ENCODE assay signal across 7 cellular contexts in the genomic region with DNA sequence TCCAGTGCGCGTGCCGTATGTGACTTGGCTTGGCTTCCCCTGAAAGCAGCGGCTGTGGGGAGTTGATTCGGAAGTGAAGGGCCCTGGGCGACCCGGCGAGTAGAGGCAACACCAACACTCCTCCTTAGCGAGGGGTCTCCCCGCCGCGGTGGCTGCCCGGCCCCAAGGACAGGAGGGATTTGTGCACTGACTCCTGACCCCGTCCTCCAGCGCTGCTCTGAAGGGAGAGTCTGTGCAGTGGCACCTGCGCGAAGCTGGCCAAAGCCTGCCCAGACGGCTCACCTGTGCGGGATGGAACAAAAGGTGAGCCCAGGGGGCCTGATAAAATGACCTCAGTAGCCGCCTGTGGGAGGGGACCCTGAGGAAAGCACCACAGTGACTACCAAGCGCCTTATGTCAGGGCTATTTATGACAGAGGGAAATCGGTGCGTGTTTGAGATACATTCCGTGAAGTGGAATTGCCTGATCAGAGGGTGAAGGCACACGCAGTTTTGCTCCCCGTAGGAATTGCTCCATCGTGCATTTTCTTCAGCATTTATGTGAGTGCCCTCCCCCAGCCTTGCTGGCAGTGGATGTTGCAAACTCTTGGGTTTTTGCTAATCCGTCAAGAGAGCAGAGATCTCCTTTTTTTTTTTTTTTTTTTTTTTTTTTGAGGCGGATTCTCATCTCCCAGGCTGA. TPM values are rescaled to one million over a fixed set of nuclear protein-coding genes. Genes with fewer than 3 reads are reported as not detected.
A peak's percentile ranks its signal among the peaks of the same experiment; 100 is the strongest.
DNase-seq lines count a peak whose midpoint lies in the region; ATAC-seq and TF ChIP-seq lines count a peak whose summit lies in the region.
"Not testable (repeated sequence)": the region's sequence is repeated elsewhere in the genome, so short reads cannot be mapped to it uniquely, and the experiment has no call there.

No MANE protein-coding gene starts in this region.

- H3K4me2 ChIP-seq in neuronal stem cell (ENCODE audit: insufficient read depth, low read length, poor library complexity, severe bottlenecking): peak overlapping the region; percentile 56

- H2BK12ac ChIP-seq in neuronal stem cell (ENCODE audit: low read length): not testable (repeated sequence)

- not testable (repeated sequence) for H3K36me3 ChIP-seq in left ventricle myocardium inferior; neuronal stem cell (replicated peaks in 1 of 2; ENCODE audit: control insufficient read depth in 2 of 2, insufficient read depth in 2 of 2, low read length in 2 of 2)

- not testable (repeated sequence) for H2BK5ac ChIP-seq in neuronal stem cell (ENCODE audit: low read length)

- H3K9me3 ChIP-seq in left ventricle myocardium inferior (replicated peaks); neuronal stem cell (replicated peaks in 1 of 2; ENCODE audit: control insufficient read depth in 2 of 2, insufficient read depth in 1 of 2, low read depth in 1 of 2, low read length in 2 of 2): not testable (repeated sequence)

- H3K9me3 Mint-ChIP-seq in brain: not testable (repeated sequence)

- not testable (repeated sequence) for H3K4me1 Mint-ChIP-seq in brain

- not testable (repeated sequence) for H4K91ac ChIP-seq in neuronal stem cell (ENCODE audit: low read depth, low read length, poor library complexity)

- H3K79me1 ChIP-seq in neuronal stem cell (ENCODE audit: low read depth, low read length): not testable (repeated sequence)

- not testable (repeated sequence) for H2AK5ac ChIP-seq in neuronal stem cell (ENCODE audit: low read depth, low read length)

- H3K4me3 Mint-ChIP-seq in brain: peak overlapping the region; percentile 87 to 94 (median 92)

- H2BK15ac ChIP-seq in neuronal stem cell (ENCODE audit: low read length): not testable (repeated sequence)

- peaks cover 15% of the 10 kb centered on the region for H3K36me3 Mint-ChIP-seq in brain

- not testable (repeated sequence) for H3K23ac ChIP-seq in neuronal stem cell (ENCODE audit: low read depth, low read length, poor library complexity)

- not testable (repeated sequence) for H3K4ac ChIP-seq in neuronal stem cell (ENCODE audit: low read length)

- H4K8ac ChIP-seq in neuronal stem cell (ENCODE audit: low read depth, low read length): not testable (repeated sequence)

- ATAC-seq in SK-N-SH treated with all-trans-retinoic acid at 6 μM for 48 hours: peak; percentile 46

- not testable (repeated sequence) for H3K9ac ChIP-seq in neuronal stem cell (ENCODE audit: low read depth, low read length, poor library complexity)

- H3K27ac Mint-ChIP-seq in brain: peak overlapping the region; percentile 74 to 94 (median 92)

- H3K4me3 ChIP-seq in GM12865 (ENCODE audit: low read depth, low read length): peak overlapping the region; percentile 50
- peak overlapping the region; percentile 55 for H3K4me3 ChIP-seq in Jurkat, Clone E6-1 (ENCODE audit: low read length)
- H3K4me3 ChIP-seq in left ventricle myocardium inferior: peak overlapping the region; percentile 70
- peak overlapping the region; percentile 17 to 46 for H3K4me3 ChIP-seq in neuronal stem cell (ENCODE audit: low read length in 2 of 2)

- H2AFZ ChIP-seq in neuronal stem cell (ENCODE audit: low read length): peak overlapping the region; percentile 81

- TF ChIP-seq CTCF in GM12865 (IDR thresholded peaks at IDR 0.05; ENCODE audit: insufficient read depth, low read depth, low read length, missing control alignments); brain (conservative IDR thresholded peaks at IDR 0.05); left ventricle myocardium inferior (IDR thresholded peaks at IDR 0.05; ENCODE audit: borderline replicate concordance): not testable (repeated sequence)

- not testable (repeated sequence) for H2BK120ac ChIP-seq in neuronal stem cell (ENCODE audit: low read depth, low read length)

- H3K27ac ChIP-seq in left ventricle myocardium inferior (replicated peaks): peak overlapping the region; percentile 63
- H3K27ac ChIP-seq in neuronal stem cell (replicated peaks; ENCODE audit: low read length): not testable (repeated sequence)

- intact Hi-C loops in left ventricle myocardium inferior (cut with micrococcal nuclease): not testable (repeated sequence)

- not testable (repeated sequence) for H3K14ac ChIP-seq in neuronal stem cell (ENCODE audit: low read length)

- not testable (repeated sequence) for H3K27me3 ChIP-seq in left ventricle myocardium inferior (ENCODE audit: low read depth); neuronal stem cell (ENCODE audit: control insufficient read depth in 3 of 3, insufficient read depth in 3 of 3, low read depth in 1 of 3, low read length in 3 of 3)

- not testable (repeated sequence) for H3K18ac ChIP-seq in neuronal stem cell (ENCODE audit: low read length)

- not testable (repeated sequence) for H3K27me3 Mint-ChIP-seq in brain

- WGBS in neuronal stem cell (ENCODE audit: extremely low coverage in 2 of 2, insufficient read length in 2 of 2, insufficient replicate concordance in 1 of 2), 2 donors: no CpG with 5 or more reads among the region's 29 CpGs

- peaks cover 10% of the 10 kb centered on the region for H3K4me1 ChIP-seq in left ventricle myocardium inferior
- not testable (repeated sequence) for H3K4me1 ChIP-seq in neuronal stem cell (ENCODE audit: control insufficient read depth in 2 of 2, insufficient read depth in 1 of 2, low read depth in 1 of 2, low read length in 2 of 2)

- peak; percentile 14 for DNase-seq in GM12865 (ENCODE audit: low read depth)
- DNase-seq in HCEC 1CT: peak; percentile 11
- DNase-seq in Jurkat, Clone E6-1 (ENCODE audit: low read depth, low spot score); left ventricle myocardium inferior; neuronal stem cell (ENCODE audit: low spot score): not testable (repeated sequence)

RNA-seq across cellular contexts. Expression of a gene that starts 22.5 kb away (rescaled TPM):
- polyA plus RNA-seq in Jurkat, Clone E6-1 (2012; ENCODE audit: insufficient read depth, insufficient read length): not detected
- polyA plus RNA-seq in brain (ENCODE audit: insufficient read depth, low read depth, low replicate concordance): not detected
- not detected for total RNA-seq in left ventricle myocardium inferior
- polyA plus RNA-seq in neuronal stem cell (2013, experiment 1 of 2): not detected
- 0.07 TPM for polyA plus RNA-seq in neuronal stem cell (2013, experiment 2 of 2)

RNA-seq across cellular contexts. Expression of a gene that starts 34.8 kb away (rescaled TPM):
- polyA plus RNA-seq in Jurkat, Clone E6-1 (2012; ENCODE audit: insufficient read depth, insufficient read length): 920 TPM
- polyA plus RNA-seq in brain (ENCODE audit: insufficient read depth, low read depth, low replicate concordance): 134 TPM
- total RNA-seq in left ventricle myocardium inferior: 207 TPM
- polyA plus RNA-seq in neuronal stem cell (2013, experiment 1 of 2): 464 TPM
- 477 TPM for polyA plus RNA-seq in neuronal stem cell (2013, experiment 2 of 2)

RNA-seq across cellular contexts. Expression of a gene that starts 40.4 kb away (rescaled TPM):
- polyA plus RNA-seq in Jurkat, Clone E6-1 (2012; ENCODE audit: insufficient read depth, insufficient read length): 192 TPM
- polyA plus RNA-seq in brain (ENCODE audit: insufficient read depth, low read depth, low replicate concordance): 281 TPM
- 414 TPM for total RNA-seq in left ventricle myocardium inferior
- polyA plus RNA-seq in neuronal stem cell (2013, experiment 1 of 2): 176 TPM
- polyA plus RNA-seq in neuronal stem cell (2013, experiment 2 of 2): 182 TPM
